ENCODE assay signal across 32 cellular contexts in the genomic region with DNA sequence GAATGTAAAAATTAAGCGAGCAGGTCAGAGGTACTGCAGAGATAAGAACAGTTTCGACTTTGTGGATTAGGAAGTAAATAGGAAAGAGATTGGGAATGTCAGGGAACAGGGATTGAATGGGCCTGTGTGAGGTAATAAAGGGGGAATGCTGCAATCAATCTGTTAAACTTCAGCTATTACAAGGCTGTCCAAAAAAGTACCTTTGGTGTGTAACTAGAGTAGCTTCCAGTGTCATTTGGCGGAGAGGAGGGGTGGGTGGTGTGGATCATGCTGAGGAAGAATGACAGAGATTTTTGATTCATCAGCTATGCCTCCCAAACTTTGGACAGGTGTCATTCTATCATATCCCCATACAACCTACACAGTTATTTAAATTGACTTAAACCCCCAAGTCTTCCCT.
"Had no signal": no experiment of that assay in that cellular context is flagged by ENCODE, and none has a peak within 500 bp of the region (broad histone marks: within the 10 kb centered on the region; RNA-seq: fewer than 3 reads in every experiment).

No MANE protein-coding gene starts in this region.

- H3K36me3 ChIP-seq: brain microvascular endothelial cell, gastrocnemius medialis, WERI-Rb-1 had no signal

- FAIRE-seq: astrocyte, bronchial epithelial cell, colon had no signal

- H3K27ac ChIP-seq: brain microvascular endothelial cell, esophagus muscularis mucosa, foreskin keratinocyte, gastrocnemius medialis, WERI-Rb-1 had no signal

- ATAC-seq: activated CD4-positive, CD25-positive, alpha-beta regulatory T cell treated with anti-CD3 and anti-CD28 coated beads, Interleukin-2, amount 50 U/mL, for 24 hours; activated CD8-positive, alpha-beta T cell treated with anti-CD3 and anti-CD28 coated beads for 36 hours; activated T-cell treated with anti-CD3 and anti-CD28 coated beads, Interleukin-2, amount 50 U/mL, for 4 hours; activated T-helper 17 cell treated with anti-CD3 and anti-CD28 coated beads, Interleukin-2, amount 50 U/mL, for 72 hours; effector memory CD8-positive, alpha-beta T cell; foreskin keratinocyte; gastrocnemius medialis; T-cell; T-helper 17 cell had no signal

- H3K27me3 ChIP-seq: brain microvascular endothelial cell, esophagus muscularis mucosa, foreskin keratinocyte, gastrocnemius medialis had no signal

- H3K4me3 ChIP-seq: esophagus muscularis mucosa, gastrocnemius medialis had no signal

- H3K9me3 ChIP-seq: gastrocnemius medialis had no signal

- DNase-seq: activated B cell treated with CpG ODN at 0.5 μM for 24 hours; activated CD4-positive, alpha-beta T cell treated with anti-CD3 and anti-CD28 coated beads for 48 hours; activated CD4-positive, alpha-beta T cell treated with anti-CD3 and anti-CD28 coated beads, Interleukin-2, amount 50 U/mL, for 1 hour; activated CD4-positive, alpha-beta T cell treated with anti-CD3 and anti-CD28 coated beads, Interleukin-2, amount 50 U/mL, for 48 hours; activated CD8-positive, alpha-beta memory T cell treated with anti-CD3 and anti-CD28 coated beads for 24 hours; activated CD8-positive, alpha-beta T cell treated with anti-CD3 and anti-CD28 coated beads for 36 hours; activated effector memory CD4-positive, alpha-beta T cell treated with Interleukin-2 at 50 U/mL for 16 hours; activated gamma-delta T cell treated with Interleukin-2 at 50 U/mL for 16 hours; activated naive CD4-positive, alpha-beta T cell treated with anti-CD3 and anti-CD28 coated beads, Interleukin-2, amount 50 U/mL, for 16 hours; activated naive CD4-positive, alpha-beta T cell treated with Interleukin-2 at 50 U/mL for 16 hours; activated T-cell treated with anti-CD3 and anti-CD28 coated beads, Interleukin-2, amount 50 U/mL, for 4 hours; amniotic stem cell; anterior cingulate cortex; brain microvascular endothelial cell; cortex of kidney; dermis blood vessel endothelial cell; effector CD4-positive, alpha-beta T cell; effector memory CD8-positive, alpha-beta T cell; erythroblast; foreskin keratinocyte; gastrocnemius medialis; glutamatergic neuron; T-cell; T-helper 17 cell; T1000; WERI-Rb-1 had no signal
